5 cellular contexts compared by ENCODE assay signal in the genomic region with DNA sequence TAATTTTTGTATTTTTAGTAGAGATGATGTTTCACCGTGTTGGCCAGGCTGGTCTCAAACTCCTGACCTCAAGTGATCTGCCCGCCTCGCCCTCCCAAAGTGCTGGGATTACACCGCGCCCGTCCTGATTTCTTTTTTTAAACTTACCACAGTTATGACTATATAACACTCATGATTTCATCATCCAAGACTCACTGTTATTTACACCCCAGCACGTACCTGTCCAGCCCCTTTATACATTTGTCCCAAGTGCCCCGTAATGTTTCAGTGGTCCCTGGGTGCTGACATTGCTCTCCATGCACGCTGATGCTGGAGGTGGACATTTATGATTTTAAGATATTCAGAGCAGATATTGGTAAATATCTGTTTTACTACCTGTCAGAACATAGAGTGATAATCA.
"Had no signal": no experiment of that assay in that cellular context is flagged by ENCODE, and none has a peak within 500 bp of the region (broad histone marks: within the 10 kb centered on the region; RNA-seq: fewer than 3 reads in every experiment).

No MANE protein-coding gene starts in this region.

- H3K4me3 Mint-ChIP-seq: IgD-negative memory B cell had no signal

- H3K4me1 Mint-ChIP-seq: IgD-negative memory B cell had no signal

- H3K27ac Mint-ChIP-seq: IgD-negative memory B cell had no signal

- H3K36me3 Mint-ChIP-seq: IgD-negative memory B cell had no signal

- DNase-seq: GM23248, GOT3, H7, KG1 had no signal
